In the genomic region with DNA sequence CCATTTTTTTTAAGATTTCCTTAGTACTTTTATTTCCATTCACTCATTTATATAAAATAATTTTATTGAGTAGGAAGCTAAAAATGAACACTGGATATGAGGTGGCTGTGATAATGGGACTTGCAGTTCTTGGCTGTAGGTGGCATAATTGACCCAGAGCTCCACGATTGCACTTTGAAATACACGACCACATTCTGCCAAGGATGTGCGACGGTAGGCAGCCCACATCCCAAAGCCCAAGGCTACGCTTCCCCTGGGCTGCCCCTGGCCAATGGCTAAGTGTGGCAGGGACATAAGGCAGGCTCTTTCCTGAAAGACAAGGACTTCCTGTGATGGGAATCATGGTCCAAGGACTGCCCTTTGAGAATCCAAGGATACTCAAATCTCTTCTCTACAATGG, we compare ENCODE assay signal across 19 cellular contexts. TPM values are rescaled to one million over a fixed set of nuclear protein-coding genes. Genes with fewer than 3 reads are reported as not detected.
A peak's percentile ranks its signal among the peaks of the same experiment; 100 is the strongest.
DNase-seq lines count a peak whose midpoint lies in the region; ATAC-seq and TF ChIP-seq lines count a peak whose summit lies in the region.
"Had no signal": no experiment of that assay in that cellular context is flagged by ENCODE, and none has a peak within 500 bp of the region (broad histone marks: within the 10 kb centered on the region; RNA-seq: fewer than 3 reads in every experiment).

No MANE protein-coding gene starts in this region.

- TF ChIP-seq POLR2A in adrenal gland (IDR thresholded peaks at IDR 0.05), result no peak
- no peak for TF ChIP-seq POLR2A in esophagus squamous epithelium (IDR thresholded peaks at IDR 0.05)

- WGBS in adrenal gland, 4 donors, result 36 to 46% (median 38%) methylated on average over 5 of the region's 5 CpGs
- 43 to 63% methylated on average over 5 of the region's 5 CpGs for WGBS in esophagus squamous epithelium, 2 donors

- peaks cover 10% of the 10 kb centered on the region for H3K4me1 Mint-ChIP-seq in memory B cell

- no peaks in the 10 kb centered on the region for H3K36me3 Mint-ChIP-seq in memory B cell
- H3K36me3 Mint-ChIP-seq: IgD-negative memory B cell had no signal

- peaks cover 2% of the 10 kb centered on the region for H3K27me3 Mint-ChIP-seq in memory B cell

- no peak overlapping the region for H3K27ac Mint-ChIP-seq in memory B cell
- H3K27ac Mint-ChIP-seq: effector memory CD8-positive, alpha-beta T cell; IgD-negative memory B cell had no signal

- TF ChIP-seq CTCF in C4-2B (conservative IDR thresholded peaks at IDR 0.05), result peak; percentile 12; the same call in 1 of the 2 replicates
- peak in 5 of 6 experiments; percentile 15 to 42 (median 18) for TF ChIP-seq CTCF in adrenal gland (IDR thresholded peaks at IDR 0.05)
- TF ChIP-seq CTCF in esophagus squamous epithelium (IDR thresholded peaks at IDR 0.05), result peak in 1 of 6 experiments; percentile 12

- H3K4me1 ChIP-seq in adrenal gland (replicated peaks in 1 of 2), result no peaks in the 10 kb centered on the region
- H3K4me1 ChIP-seq in esophagus squamous epithelium, result no peaks in the 10 kb centered on the region
- H3K4me1 ChIP-seq: BE2C had no signal

- intact Hi-C loops in adrenal gland (cut with DNase I), result no loop called here
- intact Hi-C loops in esophagus squamous epithelium (cut with DNase I), result no loop called here

- H3K9me3 ChIP-seq in adrenal gland (replicated peaks in 1 of 3) (no peaks in the 10 kb centered on the region), esophagus squamous epithelium (no peaks in the 10 kb centered on the region)
- H3K9me3 ChIP-seq: BE2C had no signal

- peak; percentile 10 for DNase-seq in LHCN-M2 (ENCODE audit: low read depth)
- DNase-seq in adrenal gland, result peak in 1 of 7 donors; percentile 14
- DNase-seq in memory B cell (ENCODE audit: low spot score in 2 of 2), result peak in 1 of 2 donors; percentile 9
- DNase-seq in AG20443 (ENCODE audit: low spot score), result no peak
- no peak for DNase-seq in stimulated activated naive CD4-positive, alpha-beta T cell (lab: John Stamatoyannopoulos, UW)
- no peak for DNase-seq in esophagus squamous epithelium (lab: John Stamatoyannopoulos, UW)
- DNase-seq: activated CD4-positive, CD25-positive, alpha-beta regulatory T cell treated with anti-CD3 and anti-CD28 coated beads, Interleukin-2, amount 50 U/mL, for 72 hours; activated effector memory CD4-positive, alpha-beta T cell treated with Interleukin-2 at 50 U/mL for 16 hours; amniotic stem cell; BE2C; effector memory CD8-positive, alpha-beta T cell; H7; NCI-H1105; NCI-H2171 treated with DMSO at 0.1 percent for 48 hours; occipital lobe; SHP77 treated with DMSO at 0.1 percent for 48 hours; T-helper 9 cell had no signal

- H3K27me3 ChIP-seq in adrenal gland (no peaks in the 10 kb centered on the region), esophagus squamous epithelium (no peaks in the 10 kb centered on the region)
- H3K27me3 ChIP-seq: BE2C had no signal

- H3K4me3 Mint-ChIP-seq in memory B cell, result no peak overlapping the region
- H3K4me3 Mint-ChIP-seq: effector memory CD8-positive, alpha-beta T cell had no signal

- ATAC-seq in memory B cell (ENCODE audit: low read depth), result peak; percentile 75
- ATAC-seq: effector memory CD8-positive, alpha-beta T cell had no signal

- no peak overlapping the region for H3K4me3 ChIP-seq in adrenal gland
- H3K4me3 ChIP-seq in esophagus squamous epithelium, result no peak overlapping the region

- H3K36me3 ChIP-seq in adrenal gland (replicated peaks in 1 of 2) (no peaks in the 10 kb centered on the region), esophagus squamous epithelium (no peaks in the 10 kb centered on the region)
- H3K36me3 ChIP-seq: BE2C had no signal

- H3K27ac ChIP-seq in C4-2B (no peak overlapping the region), adrenal gland (no peak overlapping the region), esophagus squamous epithelium (no peak overlapping the region)

- peaks cover 2% of the 10 kb centered on the region for H3K9me3 Mint-ChIP-seq in memory B cell
- H3K9me3 Mint-ChIP-seq: effector memory CD8-positive, alpha-beta T cell; IgD-negative memory B cell had no signal

RNA-seq across cellular contexts. Expression of gene ADTRP, which starts 43.7 kb away (rescaled TPM):
- total RNA-seq in LHCN-M2 (2014; rRNA removed), result 0.64 and 2.2 TPM in 2 replicates
- 1.9 TPM for polyA plus RNA-seq in LHCN-M2 (2012)
- total RNA-seq in adrenal gland, result 1 to 10 TPM in 1 of 8 donors, under 1 TPM in 2, not detected in 5; 0.27 to 1.1 (median 0.84) TPM
- polyA plus RNA-seq in adrenal gland, result under 1 TPM; 0.20 to 0.56 (median 0.35) TPM
- 1 to 10 TPM in 2 of 4 donors, under 1 TPM in 2; 0.76 to 2.5 (median 1.6) TPM for total RNA-seq in esophagus squamous epithelium
